Comparison of ENCODE assay signal across 8 cellular contexts in genomic region chr2:74554821-74555531, GRCh38. TPM values are rescaled to one million over a fixed set of nuclear protein-coding genes. Genes with fewer than 3 reads are reported as not detected.
DNase-seq lines count a peak whose midpoint lies in the region; ATAC-seq and TF ChIP-seq lines count a peak whose summit lies in the region.

No MANE protein-coding gene starts in this region.

- CTCF ChIA-PET in WTC11 (lab: Charles Lee) = interaction anchor here (1.2 kb wide), 1 partner anchor 17 kb away, joined by 3 read pairs; no protein-coding TSS in a partner anchor

- H3K9me3 Mint-ChIP-seq in WTC11 = no peaks in the 10 kb centered on the region

- no peak overlapping the region for H3K27ac ChIP-seq in mesodermal cell (ENCODE audit: low read depth, low read length, severe bottlenecking)
- H3K27ac ChIP-seq in subcutaneous abdominal adipose tissue (ENCODE audit: low read depth, low read length) = peak overlapping the region; percentile 84

- H3K4me3 Mint-ChIP-seq in WTC11 = peak overlapping the region; percentile 84

- H3K36me3 Mint-ChIP-seq in WTC11 = peaks cover 2% of the 10 kb centered on the region; the same call in 1 of the 2 replicates

- ATAC-seq in GM19324 (IDR thresholded peaks at IDR 0.05; ENCODE audit: low FRiP score, unreplicated experiment) = peak; percentile 66
- peak; percentile 40 for ATAC-seq in WTC11
- ATAC-seq in HG03196 (IDR thresholded peaks at IDR 0.05; ENCODE audit: unreplicated experiment) = no peak

- H3K9me3 ChIP-seq in BE2C (no peaks in the 10 kb centered on the region), mesodermal cell (ENCODE audit: control insufficient read depth, low read length) (no peaks in the 10 kb centered on the region), subcutaneous abdominal adipose tissue (ENCODE audit: control insufficient read depth in 5 of 5, low read length in 5 of 5) (no peaks in the 10 kb centered on the region)

- H3K4me1 ChIP-seq in BE2C (no peaks in the 10 kb centered on the region), mesodermal cell (ENCODE audit: control insufficient read depth, insufficient read depth, low read length, poor library complexity, severe bottlenecking) (peaks cover 10% of the 10 kb centered on the region), subcutaneous abdominal adipose tissue (ENCODE audit: control insufficient read depth in 5 of 5, insufficient read depth in 5 of 5, low read length in 5 of 5) (peaks cover 0 to 55% (median 47%) of the 10 kb centered on the region in 5 donors)

- H3K4me1 Mint-ChIP-seq in WTC11 = peaks cover 24% of the 10 kb centered on the region

- WGBS in mesodermal cell (ENCODE audit: insufficient coverage in 2 of 2), 2 experiments = 1% methylated on average over 28 to 40 of the region's 58 CpGs

- peaks cover 67% of the 10 kb centered on the region for H3K27me3 Mint-ChIP-seq in WTC11 (ENCODE audit: low read depth)

- H3K9ac ChIP-seq in subcutaneous abdominal adipose tissue (ENCODE audit: low read length in 5 of 5) = peak overlapping the region in 4 of 5 donors; percentile 66 to 79 (median 73)

- DNase-seq in BE2C = no peak
- DNase-seq in HK-2 (ENCODE audit: unreplicated experiment) = peak; percentile 51
- peak; percentile 55 for DNase-seq in WTC11 (ENCODE audit: low spot score)
- peak; percentile 24 for DNase-seq in effector CD8-positive, alpha-beta T cell (lab: John Stamatoyannopoulos, UW)

- POLR2A ChIA-PET in WTC11 (lab: Charles Lee) = interaction anchor here (0.7 to 1.1 kb wide), 3 partner anchors 33 to 553 kb away, joined by 3 to 5 read pairs (median 3); no protein-coding TSS in a partner anchor

- H3K27ac Mint-ChIP-seq in WTC11 = 0 out of 2 replicates have a peak overlapping the region, but pooled peaks have one; percentile 53

- H3K4me3 ChIP-seq in BE2C (ENCODE audit: low read depth, low read length) (peak overlapping the region; percentile 69; the same call in 1 of the 2 replicates), mesodermal cell (ENCODE audit: extremely low read depth, insufficient read depth, low read length, poor library complexity, severe bottlenecking) (peak overlapping the region; percentile 76), subcutaneous abdominal adipose tissue (ENCODE audit: low read depth in 1 of 5, low read length in 5 of 5) (peak overlapping the region; percentile 79 to 89 (median 87))

- no peaks in the 10 kb centered on the region; the same call in 1 of the 2 replicates for H3K36me3 ChIP-seq in BE2C
- peaks cover 31% of the 10 kb centered on the region for H3K36me3 ChIP-seq in mesodermal cell (ENCODE audit: control insufficient read depth, insufficient read depth, low read length)
- H3K36me3 ChIP-seq in subcutaneous abdominal adipose tissue (ENCODE audit: control insufficient read depth in 5 of 5, insufficient read depth in 5 of 5, low read length in 5 of 5) = peaks cover 0 to 13% (median 9%) of the 10 kb centered on the region in 5 donors

- H3K27me3 ChIP-seq in BE2C = no peaks in the 10 kb centered on the region
- no peaks in the 10 kb centered on the region for H3K27me3 ChIP-seq in subcutaneous abdominal adipose tissue (ENCODE audit: control insufficient read depth in 5 of 5, insufficient read depth in 4 of 5, low read length in 5 of 5)

- no peak for TF ChIP-seq CTCF in BE2C (IDR thresholded peaks at IDR 0.05; ENCODE audit: low read depth, low read length)
- no peak for TF ChIP-seq CTCF in WTC11 (IDR thresholded peaks at IDR 0.05)

TF ChIP-seq in WTC11, 78 proteins besides CTCF, POLR2A, EP300 and RAD21 (continues in another document):
- TF ChIP-seq FOXJ3 (CRISPR knock-in tag; IDR thresholded peaks at IDR 0.05; ENCODE audit: borderline replicate concordance) (no peak), MXD4 (CRISPR knock-in tag; IDR thresholded peaks at IDR 0.05; ENCODE audit: borderline replicate concordance) (no peak), SMAD3 (CRISPR knock-in tag; IDR thresholded peaks at IDR 0.05; ENCODE audit: borderline replicate concordance) (no peak), PRRX2 (CRISPR knock-in tag; IDR thresholded peaks at IDR 0.05) (no peak), SOX15 (CRISPR knock-in tag; IDR thresholded peaks at IDR 0.05) (no peak), FOXK1 (CRISPR knock-in tag; IDR thresholded peaks at IDR 0.05) (no peak), RELA (CRISPR knock-in tag; IDR thresholded peaks at IDR 0.05; ENCODE audit: borderline replicate concordance) (no peak), NR1H2 (CRISPR knock-in tag; IDR thresholded peaks at IDR 0.05) (no peak), ZNF263 (CRISPR knock-in tag; IDR thresholded peaks at IDR 0.05; ENCODE audit: low read depth) (no peak), MYBL2 (CRISPR knock-in tag; IDR thresholded peaks at IDR 0.05) (0 out of 2 replicates have a peak, but pooled peaks have one; percentile 14), RORB (CRISPR knock-in tag; IDR thresholded peaks at IDR 0.05) (no peak), NFE2L1 (CRISPR knock-in tag; IDR thresholded peaks at IDR 0.05) (no peak), CREM (CRISPR knock-in tag; IDR thresholded peaks at IDR 0.05) (no peak), IRF2 (CRISPR knock-in tag; IDR thresholded peaks at IDR 0.05; ENCODE audit: borderline replicate concordance, low read depth) (no peak)
- TF ChIP-seq, protein P1, sequence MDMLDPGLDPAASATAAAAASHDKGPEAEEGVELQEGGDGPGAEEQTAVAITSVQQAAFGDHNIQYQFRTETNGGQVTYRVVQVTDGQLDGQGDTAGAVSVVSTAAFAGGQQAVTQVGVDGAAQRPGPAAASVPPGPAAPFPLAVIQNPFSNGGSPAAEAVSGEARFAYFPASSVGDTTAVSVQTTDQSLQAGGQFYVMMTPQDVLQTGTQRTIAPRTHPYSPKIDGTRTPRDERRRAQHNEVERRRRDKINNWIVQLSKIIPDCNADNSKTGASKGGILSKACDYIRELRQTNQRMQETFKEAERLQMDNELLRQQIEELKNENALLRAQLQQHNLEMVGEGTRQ (CRISPR knock-in tag; IDR thresholded peaks at IDR 0.05) = no peak
- TF ChIP-seq, protein P2, sequence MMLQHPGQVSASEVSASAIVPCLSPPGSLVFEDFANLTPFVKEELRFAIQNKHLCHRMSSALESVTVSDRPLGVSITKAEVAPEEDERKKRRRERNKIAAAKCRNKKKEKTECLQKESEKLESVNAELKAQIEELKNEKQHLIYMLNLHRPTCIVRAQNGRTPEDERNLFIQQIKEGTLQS (CRISPR knock-in tag; conservative IDR thresholded peaks at IDR 0.05) = no peak
- TF ChIP-seq, protein P3, sequence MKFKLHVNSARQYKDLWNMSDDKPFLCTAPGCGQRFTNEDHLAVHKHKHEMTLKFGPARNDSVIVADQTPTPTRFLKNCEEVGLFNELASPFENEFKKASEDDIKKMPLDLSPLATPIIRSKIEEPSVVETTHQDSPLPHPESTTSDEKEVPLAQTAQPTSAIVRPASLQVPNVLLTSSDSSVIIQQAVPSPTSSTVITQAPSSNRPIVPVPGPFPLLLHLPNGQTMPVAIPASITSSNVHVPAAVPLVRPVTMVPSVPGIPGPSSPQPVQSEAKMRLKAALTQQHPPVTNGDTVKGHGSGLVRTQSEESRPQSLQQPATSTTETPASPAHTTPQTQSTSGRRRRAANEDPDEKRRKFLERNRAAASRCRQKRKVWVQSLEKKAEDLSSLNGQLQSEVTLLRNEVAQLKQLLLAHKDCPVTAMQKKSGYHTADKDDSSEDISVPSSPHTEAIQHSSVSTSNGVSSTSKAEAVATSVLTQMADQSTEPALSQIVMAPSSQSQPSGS (CRISPR knock-in tag; IDR thresholded peaks at IDR 0.05; ENCODE audit: borderline replicate concordance, low read depth) = no peak
- TF ChIP-seq, protein P4, sequence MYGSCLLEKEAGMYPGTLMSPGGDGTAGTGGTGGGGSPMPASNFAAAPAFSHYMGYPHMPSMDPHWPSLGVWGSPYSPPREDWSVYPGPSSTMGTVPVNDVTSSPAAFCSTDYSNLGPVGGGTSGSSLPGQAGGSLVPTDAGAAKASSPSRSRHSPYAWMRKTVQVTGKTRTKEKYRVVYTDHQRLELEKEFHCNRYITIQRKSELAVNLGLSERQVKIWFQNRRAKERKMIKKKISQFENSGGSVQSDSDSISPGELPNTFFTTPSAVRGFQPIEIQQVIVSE (CRISPR knock-in tag; IDR thresholded peaks at IDR 0.05; ENCODE audit: borderline replicate concordance) = no peak
- TF ChIP-seq, protein P5, sequence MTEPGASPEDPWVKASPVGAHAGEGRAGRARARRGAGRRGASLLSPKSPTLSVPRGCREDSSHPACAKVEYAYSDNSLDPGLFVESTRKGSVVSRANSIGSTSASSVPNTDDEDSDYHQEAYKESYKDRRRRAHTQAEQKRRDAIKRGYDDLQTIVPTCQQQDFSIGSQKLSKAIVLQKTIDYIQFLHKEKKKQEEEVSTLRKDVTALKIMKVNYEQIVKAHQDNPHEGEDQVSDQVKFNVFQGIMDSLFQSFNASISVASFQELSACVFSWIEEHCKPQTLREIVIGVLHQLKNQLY (CRISPR knock-in tag; IDR thresholded peaks at IDR 0.05) = no peak

RNA-seq across cellular contexts. Expression of gene DOK1, which starts 0.5 kb away (rescaled TPM):
- polyA plus RNA-seq in BE2C (2012; ENCODE audit: insufficient read depth, insufficient read length, low read depth) = 5.1 TPM
- 15.3 to 16.9 TPM (median 15.9 TPM) in 3 replicates for total RNA-seq in WTC11 (2021)
- polyA plus RNA-seq in mesodermal cell (2013, experiment 1 of 2) = 15.3 TPM
- polyA plus RNA-seq in mesodermal cell (2013, experiment 2 of 2) = 11.4 TPM

RNA-seq across cellular contexts. Expression of gene LOXL3, which starts 1.2 kb away (rescaled TPM):
- 15.9 TPM for polyA plus RNA-seq in BE2C (2012; ENCODE audit: insufficient read depth, insufficient read length, low read depth)
- 21.1 to 27.2 TPM (median 23.9 TPM) in 3 replicates for total RNA-seq in WTC11 (2021)
- 38.3 TPM for polyA plus RNA-seq in mesodermal cell (2013, experiment 1 of 2)
- polyA plus RNA-seq in mesodermal cell (2013, experiment 2 of 2) = 28.3 TPM

RNA-seq across cellular contexts. Expression of gene HTRA2, which starts 25.2 kb away (rescaled TPM):
- polyA plus RNA-seq in BE2C (2012; ENCODE audit: insufficient read depth, insufficient read length, low read depth) = 52.4 TPM
- total RNA-seq in WTC11 (2021) = 25.6 to 30.0 TPM (median 26.8 TPM) in 3 replicates
- 32.1 TPM for polyA plus RNA-seq in mesodermal cell (2013, experiment 1 of 2)
- polyA plus RNA-seq in mesodermal cell (2013, experiment 2 of 2) = 33.4 TPM

RNA-seq across cellular contexts. Expression of gene AUP1, which starts 25.5 kb away (rescaled TPM):
- 222 TPM for polyA plus RNA-seq in BE2C (2012; ENCODE audit: insufficient read depth, insufficient read length, low read depth)
- total RNA-seq in WTC11 (2021) = 78.1 to 84.9 TPM (median 80.9 TPM) in 3 replicates
- polyA plus RNA-seq in mesodermal cell (2013, experiment 1 of 2) = 122 TPM
- polyA plus RNA-seq in mesodermal cell (2013, experiment 2 of 2) = 97.6 TPM

RNA-seq across cellular contexts. Expression of gene DQX1, which starts 28.9 kb away (rescaled TPM):
- 15.8 TPM for polyA plus RNA-seq in BE2C (2012; ENCODE audit: insufficient read depth, insufficient read length, low read depth)
- total RNA-seq in WTC11 (2021) = 1.2 to 1.9 TPM (median 1.3 TPM) in 3 replicates
- polyA plus RNA-seq in mesodermal cell (2013, experiment 1 of 2) = 0.48 TPM
- polyA plus RNA-seq in mesodermal cell (2013, experiment 2 of 2) = 0.40 TPM
